13 cellular contexts compared by ENCODE assay signal in genomic region chr4:20984011-20984836, GRCh38.
A peak's percentile ranks its signal among the peaks of the same experiment; 100 is the strongest.
DNase-seq lines count a peak whose midpoint lies in the region; ATAC-seq and TF ChIP-seq lines count a peak whose summit lies in the region.
"Had no signal": no experiment of that assay in that cellular context is flagged by ENCODE, and none has a peak within 500 bp of the region (broad histone marks: within the 10 kb centered on the region; RNA-seq: fewer than 3 reads in every experiment).

No MANE protein-coding gene starts in this region.

- H3K79me1 ChIP-seq in H9 (ENCODE audit: insufficient read depth, low read depth, low read length, poor library complexity, severe bottlenecking): no peaks in the 10 kb centered on the region

- H3K4me3 ChIP-seq in WERI-Rb-1 (ENCODE audit: low read depth, low read length) (no peak overlapping the region), iPS-15b (ENCODE audit: low read depth, low read length) (peak overlapping the region; percentile 51)
- H3K4me3 ChIP-seq: GM12878, suprapubic skin had no signal

- H3K36me3 Mint-ChIP-seq in H9 (ENCODE audit: insufficient read depth in 1 of 3, low read depth in 3 of 3): no peaks in the 10 kb centered on the region
- no peaks in the 10 kb centered on the region for H3K36me3 Mint-ChIP-seq in progenitor cell of endocrine pancreas (ENCODE audit: insufficient read depth)
- H3K36me3 Mint-ChIP-seq in activated naive CD8-positive, alpha-beta T cell treated with anti-CD3 and anti-CD28 coated beads for 36 hours: no peaks in the 10 kb centered on the region
- H3K36me3 Mint-ChIP-seq: CD4-positive, alpha-beta memory T cell; naive thymus-derived CD8-positive, alpha-beta T cell had no signal

- DNase-seq in H9 (peak; percentile 38), WERI-Rb-1 (peak; percentile 9), progenitor cell of endocrine pancreas (ENCODE audit: low spot score, unreplicated experiment) (peak; percentile 10)
- no peak for DNase-seq in activated naive CD8-positive, alpha-beta T cell treated with anti-CD3 and anti-CD28 coated beads for 36 hours
- no peak for DNase-seq in activated CD4-positive, alpha-beta T cell treated with anti-CD3 and anti-CD28 coated beads for 4 hours
- DNase-seq: CD4-positive, alpha-beta memory T cell; NCI-H226 had no signal

- H3K27me3 ChIP-seq in H9 (ENCODE audit: insufficient read depth, low read length): no peaks in the 10 kb centered on the region
- no peaks in the 10 kb centered on the region for H3K27me3 ChIP-seq in WERI-Rb-1 (ENCODE audit: insufficient read depth, low read depth, severe bottlenecking)
- H3K27me3 ChIP-seq in iPS-15b (ENCODE audit: control insufficient read depth, insufficient read depth, low read length): peaks cover 28% of the 10 kb centered on the region

- no peak overlapping the region for H3K18ac ChIP-seq in H9 (ENCODE audit: insufficient read length, low read depth, low read length)

- H3K4ac ChIP-seq in H9 (ENCODE audit: low read depth, low read length): no peak overlapping the region

- no peak overlapping the region for H2AK5ac ChIP-seq in H9 (ENCODE audit: insufficient read length, low read length)

- no peaks in the 10 kb centered on the region for H3K36me3 ChIP-seq in WERI-Rb-1
- H3K36me3 ChIP-seq in iPS-15b (ENCODE audit: control insufficient read depth, insufficient read depth, low read length): no peaks in the 10 kb centered on the region
- H3K36me3 ChIP-seq: suprapubic skin had no signal

- H3K4me1 ChIP-seq in H9 (ENCODE audit: insufficient read depth, low read length) (no peaks in the 10 kb centered on the region), iPS-15b (ENCODE audit: control insufficient read depth, insufficient read depth, low read length) (peaks cover 5% of the 10 kb centered on the region)
- H3K4me1 ChIP-seq: suprapubic skin had no signal

- H3K4me1 Mint-ChIP-seq in H9 (peaks cover 29 to 32% of the 10 kb centered on the region in 2 experiments), progenitor cell of endocrine pancreas (ENCODE audit: low read depth) (peaks cover 15% of the 10 kb centered on the region)
- H3K4me1 Mint-ChIP-seq in activated naive CD8-positive, alpha-beta T cell treated with anti-CD3 and anti-CD28 coated beads for 36 hours: no peaks in the 10 kb centered on the region

- no peak overlapping the region for H2BK5ac ChIP-seq in H9 (ENCODE audit: insufficient read length, low read length)

- no peak overlapping the region for H2BK15ac ChIP-seq in H9 (ENCODE audit: low read depth, low read length)

- TF ChIP-seq CTCF in H9 (conservative IDR thresholded peaks at IDR 0.05): no peak
- no peak for TF ChIP-seq CTCF in WERI-Rb-1 (IDR thresholded peaks at IDR 0.05; ENCODE audit: low read depth, low read length)
- no peak for TF ChIP-seq CTCF in progenitor cell of endocrine pancreas (IDR thresholded peaks at IDR 0.05; ENCODE audit: unreplicated experiment)

- no peak overlapping the region for H2BK120ac ChIP-seq in H9 (ENCODE audit: low read depth, low read length, poor library complexity, severe bottlenecking)

- H3K14ac ChIP-seq in H9 (ENCODE audit: insufficient read depth, low read length): 0 out of 2 replicates have a peak overlapping the region, but pooled peaks have one; percentile 16

- ATAC-seq in HG03460 (IDR thresholded peaks at IDR 0.05; ENCODE audit: unreplicated experiment): no peak
- no peak for ATAC-seq in GM19324 (IDR thresholded peaks at IDR 0.05; ENCODE audit: low FRiP score, unreplicated experiment)
- ATAC-seq: GM12878; naive thymus-derived CD8-positive, alpha-beta T cell had no signal

- WGBS in H9 (ENCODE audit: extremely low coverage, insufficient read length, low lambda C conversion rate): no CpG with 5 or more reads among the region's 39 CpGs

- no peak overlapping the region for H2AFZ ChIP-seq in H9 (ENCODE audit: low read length)

- peak overlapping the region; percentile 65 to 75 for H3K4me3 Mint-ChIP-seq in H9
- peak overlapping the region; percentile 72 for H3K4me3 Mint-ChIP-seq in progenitor cell of endocrine pancreas (ENCODE audit: low read depth)
- H3K4me3 Mint-ChIP-seq in activated naive CD8-positive, alpha-beta T cell treated with anti-CD3 and anti-CD28 coated beads for 36 hours: no peak overlapping the region

- no peak overlapping the region for H3K56ac ChIP-seq in H9 (ENCODE audit: insufficient read length, low read depth, low read length)

- no peak overlapping the region for H4K5ac ChIP-seq in H9 (ENCODE audit: insufficient read length, low read depth, low read length)

- H3K9me3 Mint-ChIP-seq in H9 (no peaks in the 10 kb centered on the region), progenitor cell of endocrine pancreas (ENCODE audit: low read depth) (no peaks in the 10 kb centered on the region)
- H3K9me3 Mint-ChIP-seq in activated naive CD8-positive, alpha-beta T cell treated with anti-CD3 and anti-CD28 coated beads for 36 hours: peaks cover 5% of the 10 kb centered on the region

- peaks cover 37% of the 10 kb centered on the region for H3K27me3 Mint-ChIP-seq in H9 (ENCODE audit: low read depth)
- peaks cover 39% of the 10 kb centered on the region for H3K27me3 Mint-ChIP-seq in progenitor cell of endocrine pancreas
- peaks cover 21% of the 10 kb centered on the region for H3K27me3 Mint-ChIP-seq in activated naive CD8-positive, alpha-beta T cell treated with anti-CD3 and anti-CD28 coated beads for 36 hours

- peak overlapping the region; percentile 59 for H3K4me2 ChIP-seq in H9 (ENCODE audit: insufficient read depth, insufficient read length, low read length)

- H3K9me3 ChIP-seq in H9 (ENCODE audit: control insufficient read depth, low read depth, low read length) (no peaks in the 10 kb centered on the region), WERI-Rb-1 (ENCODE audit: severe bottlenecking) (no peaks in the 10 kb centered on the region), iPS-15b (ENCODE audit: control insufficient read depth, insufficient read depth, low read length) (no peaks in the 10 kb centered on the region)
- H3K9me3 ChIP-seq: suprapubic skin had no signal

- no peak overlapping the region for H2BK20ac ChIP-seq in H9 (ENCODE audit: low read depth, low read length, poor library complexity, severe bottlenecking)

- no peak overlapping the region for H4K91ac ChIP-seq in H9 (ENCODE audit: insufficient read length, low read depth, low read length)

- no peak overlapping the region for H4K8ac ChIP-seq in H9 (replicated peaks; ENCODE audit: insufficient read length, low read depth, low read length)

- H3K23me2 ChIP-seq in H9 (ENCODE audit: insufficient read length, low read depth, low read length, poor library complexity, severe bottlenecking): no peaks in the 10 kb centered on the region

- H3K27ac Mint-ChIP-seq in H9: peak overlapping the region in 1 of 3 experiments; percentile 74; a peak in 1 of 7 replicates
- H3K27ac Mint-ChIP-seq in progenitor cell of endocrine pancreas: peak overlapping the region; percentile 51
- H3K27ac Mint-ChIP-seq in activated naive CD8-positive, alpha-beta T cell treated with anti-CD3 and anti-CD28 coated beads for 36 hours: no peak overlapping the region
- H3K27ac Mint-ChIP-seq: CD4-positive, alpha-beta memory T cell had no signal

- no peak overlapping the region for H3T11ph ChIP-seq in H9 (ENCODE audit: low read length)

- H3K9ac ChIP-seq in H9 (ENCODE audit: extremely low read depth, insufficient read length, low read length) (no peak overlapping the region), iPS-15b (ENCODE audit: low read depth, low read length) (no peak overlapping the region)

- no peaks in the 10 kb centered on the region for H4K20me1 ChIP-seq in H9 (ENCODE audit: control insufficient read depth, insufficient read depth, insufficient read length)

- H2BK12ac ChIP-seq in H9 (ENCODE audit: insufficient read length, low read depth, low read length): no peak overlapping the region

- H3K27ac ChIP-seq in H9 (ENCODE audit: insufficient read length, low read depth, low read length) (no peak overlapping the region), WERI-Rb-1 (no peak overlapping the region)
- H3K27ac ChIP-seq: suprapubic skin had no signal

- no peak overlapping the region for H3K23ac ChIP-seq in H9 (ENCODE audit: insufficient read length, low read depth, low read length)

- no peaks in the 10 kb centered on the region for H3K79me2 ChIP-seq in H9 (ENCODE audit: insufficient read depth, low read length)

Comparison
In these comparisons a context has a peak if more than half of its experiments do, and no peak if none do; other contexts are left out.
1. DNase-seq: peak in H9 (single experiment), WERI-Rb-1 (single experiment) and progenitor cell of endocrine pancreas (single experiment); none in activated naive CD8-positive, alpha-beta T cell treated with anti-CD3 and anti-CD28 coated beads for 36 hours (single experiment) and activated CD4-positive, alpha-beta T cell treated with anti-CD3 and anti-CD28 coated beads for 4 hours (0 of 2).